ENCODE assay signal across 17 cellular contexts in genomic region chr4:142547974-142548373, GRCh38.
DNase-seq lines count a peak whose midpoint lies in the region; ATAC-seq, FAIRE-seq and TF ChIP-seq lines count a peak whose summit lies in the region.
"Had no signal": no experiment of that assay in that cellular context is flagged by ENCODE, and none has a peak within 500 bp of the region (broad histone marks: within the 10 kb centered on the region; RNA-seq: fewer than 3 reads in every experiment).

No MANE protein-coding gene starts in this region.

- FAIRE-seq in GM19239 (lab: Jason Lieb, UNC), result no peak

- H3F3A ChIP-seq in GM23248 (ENCODE audit: insufficient read depth), result peaks cover 32% of the 10 kb centered on the region

- H4K20me1 ChIP-seq in GM23248 (ENCODE audit: insufficient read depth), result no peaks in the 10 kb centered on the region

- no peaks in the 10 kb centered on the region for H3K36me3 ChIP-seq in GM23248 (ENCODE audit: low read depth)
- H3K36me3 ChIP-seq: esophagus muscularis mucosa had no signal

- H3K9ac ChIP-seq in GM23248, result no peak overlapping the region

- whole genome bisulfite sequencing in GM23248 (ENCODE audit: low coverage in 1 of 2, low lambda C conversion rate in 2 of 2, missing lambda C conversion rate in 2 of 2), 2 experiments, result 5 to 12% methylated on average over 1 of the region's 1 CpG

- no peak overlapping the region for H3K4me3 ChIP-seq in GM23248
- H3K4me3 ChIP-seq: esophagus muscularis mucosa, testis had no signal

- DNase-seq in AG08396 (ENCODE audit: low spot score), result peak; percentile 14
- peak; percentile 80 for DNase-seq in GM23248
- DNase-seq in astrocyte of the hippocampus (ENCODE audit: low read depth, low spot score), result peak; percentile 67
- peak; percentile 85 to 95 for DNase-seq in foreskin keratinocyte
- DNase-seq in GM19239 (ENCODE audit: insufficient read length, low spot score), result no peak
- DNase-seq in mesenteric fat pad (ENCODE audit: low spot score), result no peak
- DNase-seq in DMS153 treated with DMSO at 0.1 percent for 48 hours (lab: John Stamatoyannopoulos, UW; ENCODE audit: unreplicated experiment), result no peak
- DNase-seq: activated CD4-positive, alpha-beta T cell treated with anti-CD3 and anti-CD28 coated beads, Interleukin-2, amount 50 U/mL, for 4 hours; activated T-cell treated with anti-CD3 and anti-CD28 coated beads, Interleukin-2, amount 50 U/mL, for 1 hour; AML-193; central memory CD4-positive, alpha-beta T cell; COR-L47; NCI-H1694; stimulated activated CD4-positive, alpha-beta T cell treated with anti-CD3 and anti-CD28 coated beads, Interleukin-12 subunit alpha, Interleukin-12 subunit beta, amount 100 ng/mL, for 4 hours; testis had no signal

- peak overlapping the region; percentile 4 for H3K4me2 ChIP-seq in GM23248 (ENCODE audit: unreplicated experiment)

- H3K27me3 ChIP-seq in GM23248 (replicated peaks; ENCODE audit: insufficient read depth), result no peaks in the 10 kb centered on the region
- no peaks in the 10 kb centered on the region for H3K27me3 ChIP-seq in foreskin keratinocyte
- H3K27me3 ChIP-seq: esophagus muscularis mucosa, testis had no signal

- no peaks in the 10 kb centered on the region for H3K79me2 ChIP-seq in GM23248 (ENCODE audit: insufficient read depth)

- H3K9me3 ChIP-seq in GM23248 (ENCODE audit: low read depth), result no peaks in the 10 kb centered on the region
- H3K9me3 ChIP-seq: esophagus muscularis mucosa, testis had no signal

- H3K4me1 ChIP-seq in GM23248 (ENCODE audit: insufficient read depth), result peaks cover 53% of the 10 kb centered on the region
- H3K4me1 ChIP-seq in foreskin keratinocyte, result peaks cover 45% of the 10 kb centered on the region
- H3K4me1 ChIP-seq: esophagus muscularis mucosa, testis had no signal

- H3K27ac ChIP-seq in GM23248, result peak overlapping the region; percentile 61
- H3K27ac ChIP-seq in foreskin keratinocyte, result peak overlapping the region; percentile 99
- H3K27ac ChIP-seq: esophagus muscularis mucosa, testis had no signal

- in situ Hi-C loops in GM23248 (cut with MboI), result no loop called here

- no peaks in the 10 kb centered on the region; the same call in 1 of the 2 replicates for H3K9me2 ChIP-seq in GM23248 (ENCODE audit: insufficient read depth)

- TF ChIP-seq CTCF in foreskin keratinocyte (conservative IDR thresholded peaks at IDR 0.05), result no peak

- peak; percentile 16 for ATAC-seq in foreskin keratinocyte
- ATAC-seq in HG03097 (IDR thresholded peaks at IDR 0.05; ENCODE audit: low FRiP score, unreplicated experiment), result no peak

- 0 out of 2 replicates have a peak overlapping the region, but pooled peaks have one; percentile 22 for H2AFZ ChIP-seq in GM23248

Comparison
In these comparisons a context has a peak if more than half of its experiments do, and no peak if none do; other contexts are left out.
1. DNase-seq: peak in AG08396 (single experiment), GM23248 (single experiment), astrocyte of the hippocampus (single experiment) and foreskin keratinocyte (2 of 2); none in GM19239 (single experiment), mesenteric fat pad (single experiment) and DMS153 treated with DMSO at 0.1 percent for 48 hours (single experiment).